In the genomic region with DNA sequence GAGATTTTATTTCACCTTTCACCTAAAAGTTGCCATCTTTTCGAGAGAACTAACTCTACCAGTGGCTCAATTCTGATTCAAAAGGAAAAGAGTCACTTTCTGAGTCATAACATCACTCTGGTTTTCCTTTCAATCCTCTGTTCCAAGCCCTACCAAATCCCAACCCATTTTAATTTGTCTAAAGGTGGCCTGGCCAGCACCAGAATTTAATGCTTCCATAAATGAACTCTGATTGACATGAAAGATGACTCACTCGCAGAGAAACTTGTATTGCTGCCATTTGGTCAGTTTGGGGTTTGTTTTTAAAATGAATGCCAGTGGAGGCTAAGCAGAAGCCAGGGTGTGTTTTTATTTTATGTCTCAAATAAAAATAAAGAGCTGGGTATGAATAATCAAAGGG, we compare ENCODE assay signal across 3 cellular contexts.
TF ChIP-seq lines count a peak whose summit lies in the region.

No MANE protein-coding gene starts in this region.

TF ChIP-seq in liver, 16 proteins besides CTCF, POLR2A, EP300 and RAD21 (continued from another document):
- TF ChIP-seq EGR1 (IDR thresholded peaks at IDR 0.05; ENCODE audit: low read depth in 2 of 2) (no peak), SP1 (IDR thresholded peaks at IDR 0.05) (no peak), FOXA2 (IDR thresholded peaks at IDR 0.05) (no peak), JUND (IDR thresholded peaks at IDR 0.05) (peak; percentile 21 to 51), REST (IDR thresholded peaks at IDR 0.05) (no peak), NR2F2 (IDR thresholded peaks at IDR 0.05) (no peak), HNF4G (IDR thresholded peaks at IDR 0.05) (no peak), ATF3 (IDR thresholded peaks at IDR 0.05) (no peak), HNF4A (conservative IDR thresholded peaks at IDR 0.05) (no peak), TAF1 (conservative IDR thresholded peaks at IDR 0.05) (no peak), ZBTB33 (IDR thresholded peaks at IDR 0.05) (no peak), RXRA (IDR thresholded peaks at IDR 0.05) (no peak)
- TF ChIP-seq, protein P1, sequence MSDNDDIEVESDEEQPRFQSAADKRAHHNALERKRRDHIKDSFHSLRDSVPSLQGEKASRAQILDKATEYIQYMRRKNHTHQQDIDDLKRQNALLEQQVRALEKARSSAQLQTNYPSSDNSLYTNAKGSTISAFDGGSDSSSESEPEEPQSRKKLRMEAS (IDR thresholded peaks at IDR 0.05) = no peak

TF ChIP-seq in HepG2, 621 proteins besides CTCF, POLR2A, EP300 and RAD21 (continued from another document):
- TF ChIP-seq THAP9 (CRISPR knock-in tag; IDR thresholded peaks at IDR 0.05; ENCODE audit: borderline replicate concordance) (no peak), ZSCAN25 (CRISPR knock-in tag; IDR thresholded peaks at IDR 0.05) (no peak), RBFOX2 (IDR thresholded peaks at IDR 0.05; ENCODE audit: low read depth, low read length) (no peak), JUN (CRISPR knock-in tag; IDR thresholded peaks at IDR 0.05) (no peak), FOXK2 (IDR thresholded peaks at IDR 0.05) (no peak), ZNF850 (CRISPR knock-in tag; conservative IDR thresholded peaks at IDR 0.05) (no peak), ARNTL (CRISPR knock-in tag; IDR thresholded peaks at IDR 0.05) (no peak), GATAD2A (CRISPR knock-in tag; IDR thresholded peaks at IDR 0.05) (no peak), ZNF766 (CRISPR knock-in tag; IDR thresholded peaks at IDR 0.05; ENCODE audit: borderline replicate concordance) (no peak), ZNF18 (CRISPR knock-in tag; IDR thresholded peaks at IDR 0.05; ENCODE audit: insufficient replicate concordance) (no peak), PREB (CRISPR knock-in tag; IDR thresholded peaks at IDR 0.05) (no peak), KMT2B (CRISPR knock-in tag; IDR thresholded peaks at IDR 0.05) (no peak), KLF11 (CRISPR knock-in tag; IDR thresholded peaks at IDR 0.05) (no peak), ZNF589 (CRISPR knock-in tag; conservative IDR thresholded peaks at IDR 0.05) (no peak), ZNF768 (CRISPR knock-in tag; IDR thresholded peaks at IDR 0.05) (no peak), NFIB (CRISPR knock-in tag; IDR thresholded peaks at IDR 0.05; ENCODE audit: borderline replicate concordance) (no peak), TBX2 (CRISPR knock-in tag; IDR thresholded peaks at IDR 0.05; ENCODE audit: borderline replicate concordance) (no peak)
- TF ChIP-seq, protein P2, sequence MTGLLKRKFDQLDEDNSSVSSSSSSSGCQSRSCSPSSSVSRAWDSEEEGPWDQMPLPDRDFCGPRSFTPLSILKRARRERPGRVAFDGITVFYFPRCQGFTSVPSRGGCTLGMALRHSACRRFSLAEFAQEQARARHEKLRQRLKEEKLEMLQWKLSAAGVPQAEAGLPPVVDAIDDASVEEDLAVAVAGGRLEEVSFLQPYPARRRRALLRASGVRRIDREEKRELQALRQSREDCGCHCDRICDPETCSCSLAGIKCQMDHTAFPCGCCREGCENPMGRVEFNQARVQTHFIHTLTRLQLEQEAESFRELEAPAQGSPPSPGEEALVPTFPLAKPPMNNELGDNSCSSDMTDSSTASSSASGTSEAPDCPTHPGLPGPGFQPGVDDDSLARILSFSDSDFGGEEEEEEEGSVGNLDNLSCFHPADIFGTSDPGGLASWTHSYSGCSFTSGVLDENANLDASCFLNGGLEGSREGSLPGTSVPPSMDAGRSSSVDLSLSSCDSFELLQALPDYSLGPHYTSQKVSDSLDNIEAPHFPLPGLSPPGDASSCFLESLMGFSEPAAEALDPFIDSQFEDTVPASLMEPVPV (CRISPR knock-in tag; IDR thresholded peaks at IDR 0.05) = no peak

TF ChIP-seq in K562, 482 proteins besides CTCF, POLR2A, EP300 and RAD21:
- TF ChIP-seq PKNOX1 (IDR thresholded peaks at IDR 0.05) (peak; percentile 51), ZNF354B (CRISPR knock-in tag; IDR thresholded peaks at IDR 0.05) (no peak), ZBTB8A (IDR thresholded peaks at IDR 0.05; ENCODE audit: partially characterized antibody) (no peak)
